In the genomic region with DNA sequence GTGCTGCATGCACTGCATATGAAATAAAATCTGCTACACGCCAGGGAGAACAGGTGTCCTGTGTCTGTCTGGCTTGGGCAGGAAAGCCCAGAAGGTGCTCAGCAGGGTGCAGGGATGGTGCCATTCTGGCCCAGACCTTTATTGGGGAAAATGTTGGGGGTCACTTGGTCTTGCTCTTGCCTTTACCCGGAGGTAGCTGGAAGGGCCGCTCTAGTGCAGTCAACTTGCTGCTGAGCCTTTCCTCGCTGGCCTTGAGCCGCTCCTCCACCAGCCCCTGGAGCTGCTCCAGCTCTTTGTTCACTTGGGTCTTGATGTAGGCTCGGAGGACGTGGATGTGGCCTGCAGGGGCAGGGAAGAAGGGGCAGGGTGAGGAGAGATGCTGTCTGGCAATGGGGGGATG, we compare ENCODE assay signal across 21 cellular contexts. TPM values are rescaled to one million over a fixed set of nuclear protein-coding genes. Genes with fewer than 3 reads are reported as not detected.
DNase-seq lines count a peak whose midpoint lies in the region; FAIRE-seq and TF ChIP-seq lines count a peak whose summit lies in the region.
"Had no signal": no experiment of that assay in that cellular context is flagged by ENCODE, and none has a peak within 500 bp of the region (broad histone marks: within the 10 kb centered on the region; RNA-seq: fewer than 3 reads in every experiment).

No MANE protein-coding gene starts in this region.

- WGBS in sigmoid colon, 2 donors = 92 to 95% methylated on average over 7 of the region's 7 CpGs
- 92 to 93% methylated on average over 7 of the region's 7 CpGs for WGBS in endodermal cell (ENCODE audit: insufficient coverage in 1 of 2, insufficient read length in 1 of 2), 2 experiments

- intact Hi-C loops in kidney (cut with DNase I) = no loop called here
- intact Hi-C loops in sigmoid colon (cut with DNase I) = no loop called here

- peaks cover 6% of the 10 kb centered on the region for H3K4me1 Mint-ChIP-seq in endodermal cell

- no peaks in the 10 kb centered on the region for H3K9me3 ChIP-seq in kidney (ENCODE audit: control insufficient read depth in 1 of 2, low read length in 2 of 2)
- H3K9me3 ChIP-seq in sigmoid colon = no peaks in the 10 kb centered on the region
- no peaks in the 10 kb centered on the region for H3K9me3 ChIP-seq in endodermal cell (ENCODE audit: control insufficient read depth, low read length)
- H3K9me3 ChIP-seq: BLaER1 treated with 17β-estradiol and CSF1 and Interleukin-3, amounts not matched to agents 10 nM and 100 nM had no signal

- H3K4me1 ChIP-seq in kidney (ENCODE audit: control insufficient read depth in 1 of 2, insufficient read depth in 1 of 2, low read depth in 1 of 2, low read length in 2 of 2) = peaks cover 0 to 7% of the 10 kb centered on the region in 2 donors
- H3K4me1 ChIP-seq in sigmoid colon = peaks cover 0 to 16% (median 11%) of the 10 kb centered on the region in 4 donors
- no peaks in the 10 kb centered on the region for H3K4me1 ChIP-seq in endodermal cell (ENCODE audit: control insufficient read depth, insufficient read depth, low read length)

- H3K36me3 ChIP-seq in kidney (ENCODE audit: control insufficient read depth in 1 of 2, insufficient read depth in 2 of 2, low read length in 2 of 2) (peaks cover 7 to 14% of the 10 kb centered on the region in 2 donors), sigmoid colon (peaks cover 0 to 48% (median 16%) of the 10 kb centered on the region in 4 donors), endodermal cell (ENCODE audit: control insufficient read depth, insufficient read depth, low read length) (peaks cover 79% of the 10 kb centered on the region)

- H3K9me3 Mint-ChIP-seq in endodermal cell = no peaks in the 10 kb centered on the region
- H3K9me3 Mint-ChIP-seq: HFFc6 had no signal

- peak; percentile 61 for DNase-seq in G401 (ENCODE audit: low spot score)
- no peak for DNase-seq in RWPE1 (ENCODE audit: low spot score)
- peak; percentile 63 for DNase-seq in kidney
- peak; percentile 56 for DNase-seq in sigmoid colon
- no peak for DNase-seq in KG1 (lab: John Stamatoyannopoulos, UW)
- DNase-seq in endodermal cell = no peak
- no peak for DNase-seq in HuH-7 (ENCODE audit: low spot score)
- DNase-seq: DMS79 treated with DMSO at 0.1 percent for 48 hours, HFFc6, IMR-90, Kasumi-1, NCI-H1092 treated with DMSO at 0.1 percent for 48 hours, NCI-H1694, NCI-H2081 treated with DMSO at 0.1 percent for 48 hours, NCI-H510A treated with DMSO at 0.1 percent for 48 hours, NCI-H82, OCI-M1, SHP77 had no signal

- TF ChIP-seq CTCF in RWPE1 (conservative IDR thresholded peaks at IDR 0.05; ENCODE audit: low read depth) (no peak), kidney (IDR thresholded peaks at IDR 0.05; ENCODE audit: borderline replicate concordance, extremely low read depth, insufficient read depth) (no peak), sigmoid colon (IDR thresholded peaks at IDR 0.05) (no peak), endodermal cell (conservative IDR thresholded peaks at IDR 0.05) (no peak)

- no peak overlapping the region for H3K4me3 Mint-ChIP-seq in endodermal cell
- H3K4me3 Mint-ChIP-seq: HFFc6 had no signal

- no peaks in the 10 kb centered on the region for H3K27me3 Mint-ChIP-seq in endodermal cell (ENCODE audit: insufficient read depth)

- no peak for TF ChIP-seq EP300 in sigmoid colon (IDR thresholded peaks at IDR 0.05)

- H3K9ac ChIP-seq in kidney (ENCODE audit: low read length in 2 of 2) = no peak overlapping the region
- H3K9ac ChIP-seq in endodermal cell (ENCODE audit: extremely low read depth, low read length, poor library complexity, severe bottlenecking) = no peak overlapping the region
- H3K9ac ChIP-seq: BLaER1 treated with 17β-estradiol and CSF1 and Interleukin-3, amounts not matched to agents 10 nM and 100 nM had no signal

- in situ Hi-C loops in G401 (cut with HindIII; ENCODE audit: low sequenced_read_pairs) = loop anchor here (10.0 kb wide), 1 partner anchor 147 kb away; no protein-coding TSS in a partner anchor

- peaks cover 47% of the 10 kb centered on the region for H3K36me3 Mint-ChIP-seq in endodermal cell (ENCODE audit: low read depth)

- TF ChIP-seq POLR2A in sigmoid colon (IDR thresholded peaks at IDR 0.05) = no peak

- peak overlapping the region; percentile 41 for H3K27ac ChIP-seq in RWPE1
- no peak overlapping the region for H3K27ac ChIP-seq in kidney (ENCODE audit: low read depth in 2 of 2, low read length in 2 of 2)
- H3K27ac ChIP-seq in sigmoid colon = no peak overlapping the region
- no peak overlapping the region for H3K27ac ChIP-seq in endodermal cell (ENCODE audit: low read depth, low read length)
- H3K27ac ChIP-seq: BLaER1 treated with 17β-estradiol and CSF1 and Interleukin-3, amounts not matched to agents 10 nM and 100 nM; SK-N-MC had no signal

- CTCF ChIA-PET in RWPE1 (lab: Yijun Ruan, JAX) = interaction anchor here (0.5 to 0.6 kb wide), 2 partner anchors 55 to 101 kb away, joined by 3 read pairs; no protein-coding TSS in a partner anchor

- no peaks in the 10 kb centered on the region for H3K27me3 ChIP-seq in sigmoid colon
- H3K27me3 ChIP-seq in endodermal cell (ENCODE audit: control insufficient read depth, insufficient read depth, low read length, poor library complexity, severe bottlenecking) = no peaks in the 10 kb centered on the region
- H3K27me3 ChIP-seq: BLaER1 treated with 17β-estradiol and CSF1 and Interleukin-3, amounts not matched to agents 10 nM and 100 nM had no signal

- POLR2A ChIA-PET in RWPE1 (lab: Yijun Ruan, JAX; ENCODE audit: low non-redundant PET) = no interaction called here

- no peak overlapping the region for H3K27ac Mint-ChIP-seq in endodermal cell
- H3K27ac Mint-ChIP-seq: HFFc6 had no signal

- H3K4me3 ChIP-seq in kidney (ENCODE audit: low read length in 2 of 2) (no peak overlapping the region), sigmoid colon (no peak overlapping the region), endodermal cell (ENCODE audit: low read length) (no peak overlapping the region)
- H3K4me3 ChIP-seq: BLaER1 treated with 17β-estradiol and CSF1 and Interleukin-3, amounts not matched to agents 10 nM and 100 nM; SK-N-MC had no signal

- FAIRE-seq in kidney (lab: Jason Lieb, UNC) = no peak
- FAIRE-seq: H54 had no signal

RNA-seq across cellular contexts. Expression of a gene that starts 4.5 kb away (rescaled TPM):
- total RNA-seq in G401 (2014; rRNA removed; shearing (Covaris generic)) = 2.4 and 6.5 TPM in 2 replicates
- 12.2 TPM for total RNA-seq in kidney
- polyA plus RNA-seq in kidney (ENCODE audit: insufficient read depth, low read depth, low replicate concordance) = 13.5 TPM
- total RNA-seq in sigmoid colon = 1 to 10 TPM in 3 of 4 donors, under 1 TPM in 1; 0.82 to 2.8 (median 1.7) TPM
- 10 to 100 TPM in 1 of 3 donors, 1 to 10 TPM in 1, not detected in 1; 3.7 to 11.9 TPM for polyA plus RNA-seq in sigmoid colon
- 10 to 100 TPM in 1 of 2 donors, 1 to 10 TPM in 1; 6.9 to 12.6 TPM for total RNA-seq in endodermal cell
- polyA plus RNA-seq in endodermal cell (2013, experiment 1 of 2) = 8.2 TPM
- polyA plus RNA-seq in endodermal cell (2013, experiment 2 of 2) = 9.1 TPM

RNA-seq across cellular contexts. Expression of a gene that starts 4.8 kb away (rescaled TPM):
- total RNA-seq in G401 (2014; rRNA removed; shearing (Covaris generic)) = 136 and 189 TPM in 2 replicates
- total RNA-seq in kidney (109 TPM), sigmoid colon (10 to 100 TPM; 48.1 to 53.9 (median 49.6) TPM), endodermal cell (10 to 100 TPM; 88.4 to 95.8 TPM)
- polyA plus RNA-seq in kidney (ENCODE audit: insufficient read depth, low read depth, low replicate concordance) (74.3 TPM), sigmoid colon (10 to 100 TPM; 34.8 to 79.3 (median 48.6) TPM)
- polyA plus RNA-seq in endodermal cell (2013, experiment 1 of 2) = 89.1 TPM
- polyA plus RNA-seq in endodermal cell (2013, experiment 2 of 2) = 85.4 TPM

RNA-seq across cellular contexts. Expression of a gene that starts 9.1 kb away (rescaled TPM):
- 35.9 TPM in 2 replicates for total RNA-seq in G401 (2014; rRNA removed; shearing (Covaris generic))
- total RNA-seq in kidney (27.8 TPM), sigmoid colon (10 to 100 TPM; 20.1 to 28.5 (median 23.7) TPM), endodermal cell (10 to 100 TPM; 49.8 to 54.8 TPM)
- polyA plus RNA-seq in kidney (ENCODE audit: insufficient read depth, low read depth, low replicate concordance) (34.9 TPM), sigmoid colon (10 to 100 TPM; 19.2 to 45.0 (median 23.8) TPM)
- polyA plus RNA-seq in endodermal cell (2013, experiment 1 of 2) = 33.9 TPM
- polyA plus RNA-seq in endodermal cell (2013, experiment 2 of 2) = 33.8 TPM

RNA-seq across cellular contexts. Expression of a gene that starts 29.7 kb away (rescaled TPM):
- 18.4 and 27.6 TPM in 2 replicates for total RNA-seq in G401 (2014; rRNA removed; shearing (Covaris generic))
- total RNA-seq in kidney (19.8 TPM), sigmoid colon (10 to 100 TPM in 2 of 4 donors, 1 to 10 TPM in 2; 8.4 to 12.1 (median 10.3) TPM), endodermal cell (10 to 100 TPM; 31.8 to 33.3 TPM)
- polyA plus RNA-seq in kidney (ENCODE audit: insufficient read depth, low read depth, low replicate concordance) (8.1 TPM), sigmoid colon (1 to 10 TPM; 3.0 to 6.9 (median 3.5) TPM)
- 24.3 TPM for polyA plus RNA-seq in endodermal cell (2013, experiment 1 of 2)
- polyA plus RNA-seq in endodermal cell (2013, experiment 2 of 2) = 24.7 TPM

RNA-seq across cellular contexts. Expression of a gene that starts 58.3 kb away (rescaled TPM):
- 3.6 and 4.1 TPM in 2 replicates for total RNA-seq in G401 (2014; rRNA removed; shearing (Covaris generic))
- total RNA-seq in kidney (71.9 TPM), sigmoid colon (10 to 100 TPM; 13.2 to 39.1 (median 23.4) TPM), endodermal cell (10 to 100 TPM; 57.7 to 66.9 TPM)
- polyA plus RNA-seq in kidney (ENCODE audit: insufficient read depth, low read depth, low replicate concordance) (1.6 TPM), sigmoid colon (10 to 100 TPM in 1 of 3 donors, 1 to 10 TPM in 2; 2.4 to 37.3 (median 9.0) TPM)
- 28.8 TPM for polyA plus RNA-seq in endodermal cell (2013, experiment 1 of 2)
- 28.5 TPM for polyA plus RNA-seq in endodermal cell (2013, experiment 2 of 2)

Comparison
In these comparisons a context has a peak if more than half of its experiments do, and no peak if none do; other contexts are left out.
1. DNase-seq: peak in G401 (single experiment), kidney (single experiment) and sigmoid colon (single experiment); none in RWPE1 (single experiment), KG1 (single experiment), endodermal cell (single experiment) and HuH-7 (single experiment).